8 cellular contexts compared by ENCODE assay signal in genomic region chr4:158667651-158668198, GRCh38. TPM values are rescaled to one million over a fixed set of nuclear protein-coding genes. Genes with fewer than 3 reads are reported as not detected.
DNase-seq lines count a peak whose midpoint lies in the region; ATAC-seq, FAIRE-seq and TF ChIP-seq lines count a peak whose summit lies in the region.

No MANE protein-coding gene starts in this region.

- no peak overlapping the region for H3K4me3 ChIP-seq in bronchial epithelial cell (ENCODE audit: low read depth, low read length)

- peaks cover 1% of the 10 kb centered on the region for H3K27me3 Mint-ChIP-seq in activated CD4-positive, alpha-beta T cell treated with anti-CD3 and anti-CD28 coated beads, Interleukin-2, amount 10 ng/mL, durations not matched to agents 24 days and 14 days
- H3K27me3 Mint-ChIP-seq in osteocyte (ENCODE audit: unreplicated experiment), result no peaks in the 10 kb centered on the region

- H3K9me3 Mint-ChIP-seq in activated CD4-positive, alpha-beta T cell treated with anti-CD3 and anti-CD28 coated beads, Interleukin-2, amount 10 ng/mL, durations not matched to agents 24 days and 14 days, result no peaks in the 10 kb centered on the region
- H3K9me3 Mint-ChIP-seq in osteocyte (ENCODE audit: unreplicated experiment), result no peaks in the 10 kb centered on the region

- no peaks in the 10 kb centered on the region for H3K27me3 ChIP-seq in bronchial epithelial cell (ENCODE audit: control insufficient read depth, insufficient read depth, low read length)

- intact Hi-C loops in activated CD4-positive, alpha-beta T cell treated with anti-CD3 and anti-CD28 coated beads, Interleukin-2, amount 10 ng/mL, durations not matched to agents 24 days and 14 days (cut with micrococcal nuclease), result no loop called here

- H3K27ac Mint-ChIP-seq in activated CD4-positive, alpha-beta T cell treated with anti-CD3 and anti-CD28 coated beads, Interleukin-2, amount 10 ng/mL, durations not matched to agents 24 days and 14 days, result no peak overlapping the region
- no peak overlapping the region for H3K27ac Mint-ChIP-seq in osteocyte (ENCODE audit: unreplicated experiment)

- peak; percentile 72 for DNase-seq in activated CD4-positive, alpha-beta T cell treated with anti-CD3 and anti-CD28 coated beads, Interleukin-2, amount 10 ng/mL, durations not matched to agents 24 days and 14 days
- no peak for DNase-seq in activated CD4-positive, alpha-beta T cell treated with anti-CD3 and anti-CD28 coated beads for 1 hour
- DNase-seq in NOMO-1 treated with dmso at 0.1 percent for 144 hours (lab: John Stamatoyannopoulos, UW; ENCODE audit: unreplicated experiment), result peak; percentile 34
- DNase-seq in bronchial epithelial cell (ENCODE audit: low read depth), result peak; percentile 37
- DNase-seq in osteocyte (ENCODE audit: extremely low spot score, unreplicated experiment), result no peak
- DNase-seq in activated CD4-positive, CD25-positive, alpha-beta regulatory T cell treated with anti-CD3 and anti-CD28 coated beads, Interleukin-2, amount 50 U/mL, for 72 hours, result no peak
- no peak for DNase-seq in NCI-H2107 (lab: John Stamatoyannopoulos, UW)

- peak; percentile 51 for TF ChIP-seq CTCF in bronchial epithelial cell (IDR thresholded peaks at IDR 0.05; ENCODE audit: insufficient read depth, low read length, severe bottlenecking)
- TF ChIP-seq CTCF in osteocyte (IDR thresholded peaks at IDR 0.05), result peak; percentile 52

- ATAC-seq in HG03135 (IDR thresholded peaks at IDR 0.05; ENCODE audit: unreplicated experiment), result no peak

- peaks cover 13% of the 10 kb centered on the region for H3K36me3 Mint-ChIP-seq in activated CD4-positive, alpha-beta T cell treated with anti-CD3 and anti-CD28 coated beads, Interleukin-2, amount 10 ng/mL, durations not matched to agents 24 days and 14 days (ENCODE audit: low read depth)
- H3K36me3 Mint-ChIP-seq in osteocyte (ENCODE audit: unreplicated experiment), result peaks cover 7% of the 10 kb centered on the region

- FAIRE-seq in bronchial epithelial cell (lab: Jason Lieb, UNC), result no peak

- no peak overlapping the region for H3K4me3 Mint-ChIP-seq in activated CD4-positive, alpha-beta T cell treated with anti-CD3 and anti-CD28 coated beads, Interleukin-2, amount 10 ng/mL, durations not matched to agents 24 days and 14 days
- H3K4me3 Mint-ChIP-seq in osteocyte (ENCODE audit: unreplicated experiment), result no peak overlapping the region

- peaks cover 16% of the 10 kb centered on the region for H3K4me1 Mint-ChIP-seq in activated CD4-positive, alpha-beta T cell treated with anti-CD3 and anti-CD28 coated beads, Interleukin-2, amount 10 ng/mL, durations not matched to agents 24 days and 14 days
- peaks cover 17% of the 10 kb centered on the region for H3K4me1 Mint-ChIP-seq in osteocyte (ENCODE audit: unreplicated experiment)

- H3K36me3 ChIP-seq in bronchial epithelial cell (ENCODE audit: control insufficient read depth, insufficient read depth, low read length), result no peaks in the 10 kb centered on the region

RNA-seq across cellular contexts. Expression of gene C4orf46, which starts 4.0 kb away (rescaled TPM):
- total RNA-seq in activated CD4-positive, alpha-beta T cell treated with anti-CD3 and anti-CD28 coated beads, Interleukin-2, amount 10 ng/mL, durations not matched to agents 24 days and 14 days, result 16.7 and 18.8 TPM in 2 replicates
- total RNA-seq in bronchial epithelial cell (2.3 and 3.4 TPM in 2 replicates), osteocyte (8.3 and 9.7 TPM in 2 replicates)

RNA-seq across cellular contexts. Expression of gene ETFDH, which starts 4.4 kb away (rescaled TPM):
- total RNA-seq in activated CD4-positive, alpha-beta T cell treated with anti-CD3 and anti-CD28 coated beads, Interleukin-2, amount 10 ng/mL, durations not matched to agents 24 days and 14 days, result 20.8 and 24.7 TPM in 2 replicates
- total RNA-seq in bronchial epithelial cell (21.9 and 35.5 TPM in 2 replicates), osteocyte (22.7 and 25.9 TPM in 2 replicates)

RNA-seq across cellular contexts. Expression of gene PPID, which starts 55.5 kb away (rescaled TPM):
- total RNA-seq in activated CD4-positive, alpha-beta T cell treated with anti-CD3 and anti-CD28 coated beads, Interleukin-2, amount 10 ng/mL, durations not matched to agents 24 days and 14 days, result 62.9 and 64.7 TPM in 2 replicates
- total RNA-seq in bronchial epithelial cell (16.3 and 18.1 TPM in 2 replicates), osteocyte (19.0 and 20.5 TPM in 2 replicates)

Comparison
In these comparisons a context has a peak if more than half of its experiments do, and no peak if none do; other contexts are left out.
1. DNase-seq: peak in activated CD4-positive, alpha-beta T cell treated with anti-CD3 and anti-CD28 coated beads, Interleukin-2, amount 10 ng/mL, durations not matched to agents 24 days and 14 days (single experiment), NOMO-1 treated with dmso at 0.1 percent for 144 hours (single experiment) and bronchial epithelial cell (single experiment); none in activated CD4-positive, alpha-beta T cell treated with anti-CD3 and anti-CD28 coated beads for 1 hour (single experiment), osteocyte (single experiment), activated CD4-positive, CD25-positive, alpha-beta regulatory T cell treated with anti-CD3 and anti-CD28 coated beads, Interleukin-2, amount 50 U/mL, for 72 hours (single experiment) and NCI-H2107 (single experiment).